8 cellular contexts compared by ENCODE assay signal in the genomic region with DNA sequence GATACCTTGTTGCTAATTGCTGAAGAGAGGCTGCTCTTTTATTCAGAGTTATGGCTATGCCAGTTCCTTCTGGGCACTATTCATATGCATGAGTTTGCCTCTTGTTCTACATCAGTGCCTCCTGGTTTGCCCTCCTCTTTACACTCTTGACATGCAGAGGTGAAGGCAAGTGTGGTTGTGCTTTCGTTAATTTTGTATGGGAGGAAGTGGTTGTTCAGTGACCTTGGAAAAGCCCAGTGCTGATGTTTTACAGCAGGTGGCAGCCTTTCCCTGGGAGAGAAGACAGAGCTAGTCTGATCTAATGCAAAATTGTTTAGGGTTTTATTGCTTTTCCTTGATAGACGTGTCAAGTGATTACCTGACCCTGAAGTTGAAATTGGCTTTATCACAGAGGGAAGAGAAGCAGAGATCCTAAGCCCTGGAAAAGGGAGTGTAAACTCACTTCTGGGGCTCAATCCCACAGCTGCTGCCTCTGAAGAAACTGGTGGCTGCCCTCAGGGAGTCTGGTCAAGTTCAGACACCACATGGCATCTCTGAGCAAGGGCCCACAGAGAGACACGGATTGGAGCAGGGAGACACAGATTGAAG. TPM values are rescaled to one million over a fixed set of nuclear protein-coding genes. Genes with fewer than 3 reads are reported as not detected.
A peak's percentile ranks its signal among the peaks of the same experiment; 100 is the strongest.
DNase-seq lines count a peak whose midpoint lies in the region; ATAC-seq, FAIRE-seq and TF ChIP-seq lines count a peak whose summit lies in the region.

No MANE protein-coding gene starts in this region.

- H3K9me3 Mint-ChIP-seq in CD14-positive monocyte: no peaks in the 10 kb centered on the region
- H3K9me3 Mint-ChIP-seq in activated CD4-positive, alpha-beta T cell treated with anti-CD3 and anti-CD28 coated beads, Interleukin-2, amount 10 ng/mL, durations not matched to agents 7 days and 5 days: no peaks in the 10 kb centered on the region

- POLR2A ChIA-PET in activated CD4-positive, alpha-beta T cell treated with anti-CD3 and anti-CD28 coated beads, Interleukin-2, amount 10 ng/mL, durations not matched to agents 7 days and 5 days (lab: Charles Lee): no interaction called here

- H3K27me3 ChIP-seq in colonic mucosa (no peaks in the 10 kb centered on the region), lung (ENCODE audit: control insufficient read depth, insufficient read depth) (no peaks in the 10 kb centered on the region)

- H3K4me3 ChIP-seq in colonic mucosa (no peak overlapping the region), lung (no peak overlapping the region)

- peak; percentile 94 for ATAC-seq in HG03432 (IDR thresholded peaks at IDR 0.05; ENCODE audit: unreplicated experiment)
- ATAC-seq in lung (ENCODE audit: insufficient read depth, low FRiP score): peak; percentile 88

- H3K4me1 ChIP-seq in colonic mucosa: no peaks in the 10 kb centered on the region
- no peaks in the 10 kb centered on the region for H3K4me1 ChIP-seq in lung (ENCODE audit: control insufficient read depth in 2 of 2, insufficient read depth in 2 of 2, low read length in 2 of 2)

- H3K9me3 ChIP-seq in colonic mucosa (no peaks in the 10 kb centered on the region), lung (ENCODE audit: control insufficient read depth in 2 of 2, insufficient read depth in 1 of 2, low read length in 1 of 2) (no peaks in the 10 kb centered on the region)

- no peak overlapping the region for H3K4me3 Mint-ChIP-seq in CD14-positive monocyte
- no peak overlapping the region for H3K4me3 Mint-ChIP-seq in activated CD4-positive, alpha-beta T cell treated with anti-CD3 and anti-CD28 coated beads, Interleukin-2, amount 10 ng/mL, durations not matched to agents 7 days and 5 days

- H3K27ac ChIP-seq in colonic mucosa (no peak overlapping the region), lung (ENCODE audit: low read depth in 1 of 2, low read length in 1 of 2) (no peak overlapping the region)

- DNase-seq in CD14-positive monocyte (ENCODE audit: low spot score): peak; percentile 59
- DNase-seq in GM19239 (ENCODE audit: insufficient read length, low spot score): peak; percentile 55
- peak; percentile 75 for DNase-seq in NCI-H526 treated with DMSO at 0.1 percent for 48 hours (lab: John Stamatoyannopoulos, UW)
- peak; percentile 86 for DNase-seq in activated CD4-positive, alpha-beta T cell treated with anti-CD3 and anti-CD28 coated beads, Interleukin-2, amount 10 ng/mL, durations not matched to agents 7 days and 5 days
- peak; percentile 86 for DNase-seq in colonic mucosa
- DNase-seq in lung (ENCODE audit: low spot score): peak; percentile 60
- DNase-seq in stimulated activated CD8-positive, alpha-beta memory T cell treated with anti-CD3 and anti-CD28 coated beads, Interleukin-2, amount 100 ng/mL, for 1 hour (ENCODE audit: low read depth in 2 of 2): peak; percentile 32 to 35

- no peaks in the 10 kb centered on the region for H3K36me3 Mint-ChIP-seq in CD14-positive monocyte
- no peaks in the 10 kb centered on the region for H3K36me3 Mint-ChIP-seq in activated CD4-positive, alpha-beta T cell treated with anti-CD3 and anti-CD28 coated beads, Interleukin-2, amount 10 ng/mL, durations not matched to agents 7 days and 5 days (ENCODE audit: low read depth)

- H3K9ac ChIP-seq in colonic mucosa (ENCODE audit: low read depth in 2 of 2, low read length in 2 of 2): peak overlapping the region in 1 of 2 donors; percentile 54

- no peaks in the 10 kb centered on the region for H3K36me3 ChIP-seq in colonic mucosa
- H3K36me3 ChIP-seq in lung (ENCODE audit: control insufficient read depth in 2 of 2, insufficient read depth in 2 of 2, low read length in 2 of 2): no peaks in the 10 kb centered on the region

- CTCF ChIA-PET in activated CD4-positive, alpha-beta T cell treated with anti-CD3 and anti-CD28 coated beads, Interleukin-2, amount 10 ng/mL, durations not matched to agents 7 days and 5 days (lab: Charles Lee): interaction anchor here (0.6 to 3.6 kb wide), 15 partner anchors 10 to 558 kb away, joined by 3 to 72 read pairs (median 6); no protein-coding TSS in a partner anchor

- peaks cover 11% of the 10 kb centered on the region for H3K4me1 Mint-ChIP-seq in CD14-positive monocyte
- peaks cover 41% of the 10 kb centered on the region for H3K4me1 Mint-ChIP-seq in activated CD4-positive, alpha-beta T cell treated with anti-CD3 and anti-CD28 coated beads, Interleukin-2, amount 10 ng/mL, durations not matched to agents 7 days and 5 days

- intact Hi-C loops in CD14-positive monocyte (cut with micrococcal nuclease): loop anchor here (1.0 to 10.0 kb wide), 5 partner anchors 278 to 515 kb away; no protein-coding TSS in a partner anchor
- intact Hi-C loops in colonic mucosa (cut with DNase I): loop anchor here (5.0 kb wide), 3 partner anchors 263 to 438 kb away; no protein-coding TSS in a partner anchor

- 4 to 8% methylated on average over 3 of the region's 3 CpGs for WGBS in lung, 2 donors

- FAIRE-seq in GM19239 (lab: Jason Lieb, UNC): peak; percentile 95

- peaks cover 0 to 3% (median 0%) of the 10 kb centered on the region in 3 donors for H3K27me3 Mint-ChIP-seq in CD14-positive monocyte (ENCODE audit: low read depth in 3 of 3)
- no peaks in the 10 kb centered on the region for H3K27me3 Mint-ChIP-seq in activated CD4-positive, alpha-beta T cell treated with anti-CD3 and anti-CD28 coated beads, Interleukin-2, amount 10 ng/mL, durations not matched to agents 7 days and 5 days

- peak overlapping the region in 2 of 7 donors; percentile 46 to 70 for H3K27ac Mint-ChIP-seq in CD14-positive monocyte
- H3K27ac Mint-ChIP-seq in activated CD4-positive, alpha-beta T cell treated with anti-CD3 and anti-CD28 coated beads, Interleukin-2, amount 10 ng/mL, durations not matched to agents 7 days and 5 days: peak overlapping the region; percentile 22

- TF ChIP-seq CTCF in CD14-positive monocyte (IDR thresholded peaks at IDR 0.05) (peak; percentile 79), colonic mucosa (IDR thresholded peaks at IDR 0.05) (peak; percentile 87), lung (IDR thresholded peaks at IDR 0.05; ENCODE audit: control extremely low read depth, extremely low read depth) (peak; percentile 91)

RNA-seq across cellular contexts. Expression of a gene that starts 30.5 kb away (rescaled TPM):
- 10 to 100 TPM; 11.4 to 11.5 TPM for polyA plus RNA-seq in CD14-positive monocyte
- total RNA-seq in activated CD4-positive, alpha-beta T cell treated with anti-CD3 and anti-CD28 coated beads, Interleukin-2, amount 10 ng/mL, durations not matched to agents 7 days and 5 days: 10 to 100 TPM; 16.8 to 17.4 TPM
- total RNA-seq in colonic mucosa: 10 to 100 TPM; 16.2 to 22.5 TPM
- total RNA-seq in lung: 10 to 100 TPM; 18.2 to 49.3 TPM
- polyA plus RNA-seq in lung: 10 to 100 TPM; 12.5 to 13.1 TPM

Comparison
In these comparisons a context has a peak if more than half of its experiments do, and no peak if none do; other contexts are left out.
1. DNase-seq: peak in every context shown above with its lines; median percentile 86 in activated CD4-positive, alpha-beta T cell treated with anti-CD3 and anti-CD28 coated beads, Interleukin-2, amount 10 ng/mL, durations not matched to agents 7 days and 5 days; 86 in colonic mucosa; 75 in NCI-H526 treated with DMSO at 0.1 percent for 48 hours; 60 in lung; 59 in CD14-positive monocyte; 55 in GM19239; 34 in stimulated activated CD8-positive, alpha-beta memory T cell treated with anti-CD3 and anti-CD28 coated beads, Interleukin-2, amount 100 ng/mL, for 1 hour.